8 cellular contexts compared by ENCODE assay signal in genomic region chr2:87662316-87663290, GRCh38.
DNase-seq lines count a peak whose midpoint lies in the region; ATAC-seq and TF ChIP-seq lines count a peak whose summit lies in the region.
"Not testable (repeated sequence)": the region's sequence is repeated elsewhere in the genome, so short reads cannot be mapped to it uniquely, and the experiment has no call there.

No MANE protein-coding gene starts in this region.

- H3K27ac ChIP-seq in PC-9 (peak overlapping the region; percentile 77), body of pancreas (peak overlapping the region; percentile 76 to 88 (median 82)), epithelial cell of prostate (peak overlapping the region; percentile 46)
- not testable (repeated sequence) for H3K27ac ChIP-seq in lower lobe of right lung, upper lobe of left lung

- not testable (repeated sequence) for H3K4me3 Mint-ChIP-seq in progenitor cell of endocrine pancreas (ENCODE audit: low read depth)

- not testable (repeated sequence) for H3K4me1 ChIP-seq in PC-9 (replicated peaks; ENCODE audit: insufficient read depth); lower lobe of right lung; upper lobe of left lung
- peaks cover 17% of the 10 kb centered on the region for H3K4me1 ChIP-seq in body of pancreas

- not testable (repeated sequence) for H3K9me3 ChIP-seq in PC-9 (ENCODE audit: insufficient read depth, low read depth); body of pancreas; lower lobe of right lung; upper lobe of left lung

- H3K36me3 Mint-ChIP-seq in progenitor cell of endocrine pancreas (ENCODE audit: insufficient read depth) = not testable (repeated sequence)

- TF ChIP-seq POLR2A in body of pancreas (IDR thresholded peaks at IDR 0.05); upper lobe of left lung (IDR thresholded peaks at IDR 0.05): not testable (repeated sequence)

- intact Hi-C loops in PC-9 (cut with micrococcal nuclease; ENCODE audit: unreplicated experiment); body of pancreas (cut with DNase I); lower lobe of right lung (cut with DNase I): not testable (repeated sequence)

- not testable (repeated sequence) for H3K79me2 ChIP-seq in PC-9 (ENCODE audit: low read depth)

- H3K36me3 ChIP-seq in H7 (replicated peaks; ENCODE audit: control insufficient read depth, insufficient read depth, low read length); PC-9 (ENCODE audit: low read depth); body of pancreas (replicated peaks in 1 of 2; ENCODE audit: insufficient read depth in 1 of 2, low read depth in 2 of 2); lower lobe of right lung; upper lobe of left lung: not testable (repeated sequence)

- BruUV-seq in PC-9 (replicated peaks; lab: Mats Ljungman, UMichigan) = TSS peak; percentile 93

- POLR2A ChIA-PET in PC-9 (lab: Charles Lee; ENCODE audit: unreplicated experiment) = not testable (repeated sequence)

- not testable (repeated sequence) for H3K9me3 Mint-ChIP-seq in progenitor cell of endocrine pancreas (ENCODE audit: low read depth)

- CTCF ChIA-PET in PC-9 (lab: Charles Lee) = not testable (repeated sequence)

- 23 to 30% methylated on average over 7 to 9 of the region's 10 CpGs for WGBS in body of pancreas, 2 donors
- 64 to 74% methylated on average over 9 of the region's 10 CpGs for WGBS in upper lobe of left lung, 2 donors

- DNase-seq in H7 (peak; percentile 79), PC-9 (peak; percentile 89 to 95), body of pancreas (peak; percentile 73 to 85 (median 74)), epithelial cell of prostate (ENCODE audit: low read depth, low spot score) (peak; percentile 64), iPS-NIHi7 (ENCODE audit: extremely low spot score) (peak; percentile 60), lower lobe of right lung (peak; percentile 48), progenitor cell of endocrine pancreas (ENCODE audit: low spot score, unreplicated experiment) (peak; percentile 15), upper lobe of left lung (peak in 1 of 2 donors; percentile 35)

- H4K20me1 ChIP-seq in PC-9 (ENCODE audit: insufficient read depth) = not testable (repeated sequence)

- H3F3A ChIP-seq in PC-9 (ENCODE audit: insufficient read depth, low read depth) = not testable (repeated sequence)

- not testable (repeated sequence) for H3K4me1 Mint-ChIP-seq in progenitor cell of endocrine pancreas (ENCODE audit: low read depth)

- H3K27me3 ChIP-seq in H7 (ENCODE audit: control insufficient read depth, insufficient read depth, low read length); PC-9 (ENCODE audit: insufficient read depth, low read depth); body of pancreas; lower lobe of right lung (ENCODE audit: low read depth); upper lobe of left lung: not testable (repeated sequence)

- not testable (repeated sequence) for H3K4me3 ChIP-seq in H7 (ENCODE audit: insufficient read depth, low read depth, low read length); PC-9; body of pancreas; lower lobe of right lung; upper lobe of left lung

- H3K27ac Mint-ChIP-seq in progenitor cell of endocrine pancreas = peak overlapping the region; percentile 92

- not testable (repeated sequence) for H3K27me3 Mint-ChIP-seq in progenitor cell of endocrine pancreas

- not testable (repeated sequence) for H3K9me2 ChIP-seq in PC-9 (ENCODE audit: insufficient read depth)

- TF ChIP-seq CTCF in PC-9 (conservative IDR thresholded peaks at IDR 0.05); body of pancreas (IDR thresholded peaks at IDR 0.05); lower lobe of right lung (IDR thresholded peaks at IDR 0.05); progenitor cell of endocrine pancreas (IDR thresholded peaks at IDR 0.05; ENCODE audit: unreplicated experiment); upper lobe of left lung (IDR thresholded peaks at IDR 0.05): not testable (repeated sequence)

- not testable (repeated sequence) for H2AFZ ChIP-seq in PC-9

- H3K4me2 ChIP-seq in PC-9 = peak overlapping the region; percentile 57; the same call in 1 of the 2 replicates

- TF ChIP-seq EP300 in upper lobe of left lung (IDR thresholded peaks at IDR 0.05) = not testable (repeated sequence)

- ATAC-seq in body of pancreas (peak; percentile 97), lower lobe of right lung (peak; percentile 91 to 96), upper lobe of left lung (ENCODE audit: low FRiP score in 2 of 2) (peak; percentile 46 to 86)
